In the genomic region with DNA sequence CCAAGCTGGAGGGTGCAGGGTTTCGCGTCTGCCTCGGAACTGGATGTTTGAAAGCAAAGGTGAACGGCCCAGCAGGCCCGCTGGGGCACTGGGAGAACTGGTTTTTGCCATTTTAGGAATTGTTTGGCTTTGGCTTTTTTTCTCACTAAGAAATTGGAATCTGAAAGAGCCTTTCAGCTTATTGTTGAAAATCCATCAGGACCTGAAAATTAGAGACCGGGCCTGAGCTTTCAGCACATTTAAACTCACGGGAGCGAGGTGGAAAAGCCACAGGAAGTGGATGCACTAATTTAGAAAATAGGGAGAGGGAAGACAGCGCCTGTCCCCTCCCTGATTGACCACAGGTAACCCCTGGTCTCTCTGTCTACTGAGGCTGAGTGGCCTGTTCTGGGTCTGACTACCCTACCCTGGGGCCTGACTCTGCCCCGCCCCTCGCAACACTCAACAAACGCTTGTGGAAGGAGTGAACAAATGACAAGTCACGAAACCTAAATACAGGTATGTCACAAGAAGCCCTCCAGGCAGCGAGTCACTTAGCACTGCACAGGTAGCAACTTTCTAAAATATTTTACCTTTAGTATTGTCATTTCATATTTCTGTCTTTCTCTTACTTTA, we compare ENCODE assay signal across 1 cellular context.
TF ChIP-seq lines count a peak whose summit lies in the region.

No MANE protein-coding gene starts in this region.

TF ChIP-seq in GM23338, 12 proteins besides CTCF, POLR2A, EP300 and RAD21 (continued from another document):
- TF ChIP-seq, protein P1, sequence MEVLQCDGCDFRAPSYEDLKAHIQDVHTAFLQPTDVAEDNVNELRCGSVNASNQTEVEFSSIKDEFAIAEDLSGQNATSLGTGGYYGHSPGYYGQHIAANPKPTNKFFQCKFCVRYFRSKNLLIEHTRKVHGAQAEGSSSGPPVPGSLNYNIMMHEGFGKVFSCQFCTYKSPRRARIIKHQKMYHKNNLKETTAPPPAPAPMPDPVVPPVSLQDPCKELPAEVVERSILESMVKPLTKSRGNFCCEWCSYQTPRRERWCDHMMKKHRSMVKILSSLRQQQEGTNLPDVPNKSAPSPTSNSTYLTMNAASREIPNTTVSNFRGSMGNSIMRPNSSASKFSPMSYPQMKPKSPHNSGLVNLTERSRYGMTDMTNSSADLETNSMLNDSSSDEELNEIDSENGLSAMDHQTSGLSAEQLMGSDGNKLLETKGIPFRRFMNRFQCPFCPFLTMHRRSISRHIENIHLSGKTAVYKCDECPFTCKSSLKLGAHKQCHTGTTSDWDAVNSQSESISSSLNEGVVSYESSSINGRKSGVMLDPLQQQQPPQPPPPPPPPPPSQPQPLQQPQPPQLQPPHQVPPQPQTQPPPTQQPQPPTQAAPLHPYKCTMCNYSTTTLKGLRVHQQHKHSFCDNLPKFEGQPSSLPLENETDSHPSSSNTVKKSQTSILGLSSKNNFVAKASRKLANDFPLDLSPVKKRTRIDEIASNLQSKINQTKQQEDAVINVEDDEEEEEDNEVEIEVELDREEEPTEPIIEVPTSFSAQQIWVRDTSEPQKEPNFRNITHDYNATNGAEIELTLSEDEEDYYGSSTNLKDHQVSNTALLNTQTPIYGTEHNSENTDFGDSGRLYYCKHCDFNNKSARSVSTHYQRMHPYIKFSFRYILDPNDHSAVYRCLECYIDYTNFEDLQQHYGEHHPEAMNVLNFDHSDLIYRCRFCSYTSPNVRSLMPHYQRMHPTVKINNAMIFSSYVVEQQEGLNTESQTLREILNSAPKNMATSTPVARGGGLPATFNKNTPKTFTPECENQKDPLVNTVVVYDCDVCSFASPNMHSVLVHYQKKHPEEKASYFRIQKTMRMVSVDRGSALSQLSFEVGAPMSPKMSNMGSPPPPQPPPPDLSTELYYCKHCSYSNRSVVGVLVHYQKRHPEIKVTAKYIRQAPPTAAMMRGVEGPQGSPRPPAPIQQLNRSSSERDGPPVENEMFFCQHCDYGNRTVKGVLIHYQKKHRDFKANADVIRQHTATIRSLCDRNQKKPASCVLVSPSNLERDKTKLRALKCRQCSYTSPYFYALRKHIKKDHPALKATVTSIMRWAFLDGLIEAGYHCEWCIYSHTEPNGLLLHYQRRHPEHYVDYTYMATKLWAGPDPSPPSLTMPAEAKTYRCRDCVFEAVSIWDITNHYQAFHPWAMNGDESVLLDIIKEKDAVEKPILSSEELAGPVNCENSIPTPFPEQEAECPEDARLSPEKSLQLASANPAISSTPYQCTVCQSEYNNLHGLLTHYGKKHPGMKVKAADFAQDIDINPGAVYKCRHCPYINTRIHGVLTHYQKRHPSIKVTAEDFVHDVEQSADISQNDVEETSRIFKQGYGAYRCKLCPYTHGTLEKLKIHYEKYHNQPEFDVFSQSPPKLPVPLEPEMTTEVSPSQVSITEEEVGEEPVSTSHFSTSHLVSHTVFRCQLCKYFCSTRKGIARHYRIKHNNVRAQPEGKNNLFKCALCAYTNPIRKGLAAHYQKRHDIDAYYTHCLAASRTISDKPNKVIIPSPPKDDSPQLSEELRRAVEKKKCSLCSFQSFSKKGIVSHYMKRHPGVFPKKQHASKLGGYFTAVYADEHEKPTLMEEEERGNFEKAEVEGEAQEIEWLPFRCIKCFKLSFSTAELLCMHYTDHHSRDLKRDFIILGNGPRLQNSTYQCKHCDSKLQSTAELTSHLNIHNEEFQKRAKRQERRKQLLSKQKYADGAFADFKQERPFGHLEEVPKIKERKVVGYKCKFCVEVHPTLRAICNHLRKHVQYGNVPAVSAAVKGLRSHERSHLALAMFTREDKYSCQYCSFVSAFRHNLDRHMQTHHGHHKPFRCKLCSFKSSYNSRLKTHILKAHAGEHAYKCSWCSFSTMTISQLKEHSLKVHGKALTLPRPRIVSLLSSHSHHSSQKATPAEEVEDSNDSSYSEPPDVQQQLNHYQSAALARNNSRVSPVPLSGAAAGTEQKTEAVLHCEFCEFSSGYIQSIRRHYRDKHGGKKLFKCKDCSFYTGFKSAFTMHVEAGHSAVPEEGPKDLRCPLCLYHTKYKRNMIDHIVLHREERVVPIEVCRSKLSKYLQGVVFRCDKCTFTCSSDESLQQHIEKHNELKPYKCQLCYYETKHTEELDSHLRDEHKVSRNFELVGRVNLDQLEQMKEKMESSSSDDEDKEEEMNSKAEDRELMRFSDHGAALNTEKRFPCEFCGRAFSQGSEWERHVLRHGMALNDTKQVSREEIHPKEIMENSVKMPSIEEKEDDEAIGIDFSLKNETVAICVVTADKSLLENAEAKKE (CRISPR knock-in tag; IDR thresholded peaks at IDR 0.05), result no peak
- TF ChIP-seq NANOG (IDR thresholded peaks at IDR 0.05; ENCODE audit: borderline replicate concordance), result no peak
- no peak for TF ChIP-seq CREB1 (CRISPR knock-in tag; IDR thresholded peaks at IDR 0.05; ENCODE audit: low read depth)
- TF ChIP-seq POLR2AphosphoS5 (IDR thresholded peaks at IDR 0.05; ENCODE audit: low read depth), result no peak
- no peak for TF ChIP-seq JUNB (IDR thresholded peaks at IDR 0.05; ENCODE audit: unreplicated experiment)
- TF ChIP-seq STAT1 (IDR thresholded peaks at IDR 0.05; ENCODE audit: unreplicated experiment), result no peak
